ENCODE assay signal across 23 cellular contexts in the genomic region with DNA sequence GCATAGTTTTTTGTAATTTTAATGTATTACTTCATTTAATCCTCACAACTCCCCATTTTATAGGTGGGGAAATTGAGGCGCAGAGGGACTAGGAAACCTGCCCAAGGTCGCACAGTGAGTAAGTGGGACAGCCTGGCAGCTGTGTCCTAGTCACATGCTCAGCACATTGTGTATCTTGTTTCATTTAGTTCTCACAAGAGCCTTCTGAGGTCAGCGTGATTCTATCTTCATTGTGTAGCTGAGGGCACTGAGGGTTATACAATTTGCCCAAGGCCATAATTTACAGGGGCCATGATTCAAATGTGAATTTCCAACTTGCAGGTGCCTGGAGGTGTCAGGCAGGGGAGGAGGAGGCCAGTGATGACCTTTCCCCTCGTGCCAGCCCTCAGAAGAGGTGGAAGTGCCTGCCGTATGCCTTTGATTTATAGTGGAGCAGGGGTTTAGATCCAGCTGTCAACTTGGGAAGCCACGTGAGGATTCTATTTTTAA. TPM values are rescaled to one million over a fixed set of nuclear protein-coding genes. Genes with fewer than 3 reads are reported as not detected.
DNase-seq lines count a peak whose midpoint lies in the region; ATAC-seq and TF ChIP-seq lines count a peak whose summit lies in the region.
"Had no signal": no experiment of that assay in that cellular context is flagged by ENCODE, and none has a peak within 500 bp of the region (broad histone marks: within the 10 kb centered on the region; RNA-seq: fewer than 3 reads in every experiment).

No MANE protein-coding gene starts in this region.

- peaks cover 20% of the 10 kb centered on the region for H3K4me1 Mint-ChIP-seq in type B pancreatic cell (ENCODE audit: unreplicated experiment)
- H3K4me1 Mint-ChIP-seq: activated CD4-positive, alpha-beta T cell treated with anti-CD3 and anti-CD28 coated beads, Interleukin-2, amount 10 ng/mL, durations not matched to agents 24 days and 14 days; B cell had no signal

- H3K4me3 Mint-ChIP-seq in type B pancreatic cell: peak overlapping the region; percentile 36
- H3K4me3 Mint-ChIP-seq: activated CD4-positive, alpha-beta T cell treated with anti-CD3 and anti-CD28 coated beads, Interleukin-2, amount 10 ng/mL, durations not matched to agents 24 days and 14 days; B cell; T-helper 1 cell treated with Interleukin-12 subunit alpha and Interleukin-12 subunit beta and Interleukin-4 antibody, amounts not matched to agents 30 μg/mL and 1 μg/mL, for 36 hours had no signal

- H3K9me3 Mint-ChIP-seq in type B pancreatic cell: no peaks in the 10 kb centered on the region
- H3K9me3 Mint-ChIP-seq: activated CD4-positive, alpha-beta T cell treated with anti-CD3 and anti-CD28 coated beads, Interleukin-2, amount 10 ng/mL, durations not matched to agents 24 days and 14 days; activated T-helper 2 cell treated with anti-CD3 and anti-CD28 coated beads, Interferon-gamma antibody, Interleukin-2, Interleukin-4, amounts not matched to agents 10 μg/mL and 5 μg/mL and 100 μg/mL, durations not matched to agents 14 hours and 24 hours and 36 hours; T-helper 1 cell treated with Interleukin-12 subunit alpha and Interleukin-12 subunit beta and Interleukin-4 antibody, amounts not matched to agents 30 μg/mL and 1 μg/mL, for 36 hours had no signal

- peak; percentile 45 for DNase-seq in DMS53 (lab: John Stamatoyannopoulos, UW)
- DNase-seq in DMS53 treated with DMSO at 0.1 percent for 48 hours (lab: John Stamatoyannopoulos, UW; ENCODE audit: unreplicated experiment): no peak
- DNase-seq in NCI-H748 (lab: John Stamatoyannopoulos, UW; ENCODE audit: unreplicated experiment): peak; percentile 78
- peak; percentile 5 for DNase-seq in foreskin melanocyte
- DNase-seq in type B pancreatic cell (ENCODE audit: extremely low spot score, unreplicated experiment): no peak
- no peak for DNase-seq in DMS114 treated with DMSO at 0.1 percent for 48 hours (lab: John Stamatoyannopoulos, UW; ENCODE audit: unreplicated experiment)
- DNase-seq in kidney tubule cell (ENCODE audit: low spot score): no peak
- DNase-seq: 8988T; activated CD4-positive, alpha-beta T cell treated with anti-CD3 and anti-CD28 coated beads, Interleukin-2, amount 10 ng/mL, durations not matched to agents 24 days and 14 days; cortex of kidney; heart right ventricle; mucosa of descending colon; NCI-H2029; NCI-H82; PC-3; stimulated activated CD4-positive, alpha-beta T cell treated with anti-CD3 and anti-CD28 coated beads, Interleukin-4, amount 100 ng/mL, for 4 hours; stomach had no signal

- H3K27ac Mint-ChIP-seq in type B pancreatic cell: no peak overlapping the region
- H3K27ac Mint-ChIP-seq: activated CD4-positive, alpha-beta T cell treated with anti-CD3 and anti-CD28 coated beads, Interleukin-2, amount 10 ng/mL, durations not matched to agents 24 days and 14 days; activated T-helper 2 cell treated with anti-CD3 and anti-CD28 coated beads, Interferon-gamma antibody, Interleukin-2, Interleukin-4, amounts not matched to agents 10 μg/mL and 5 μg/mL and 100 μg/mL, durations not matched to agents 14 hours and 24 hours and 36 hours; B cell; T-helper 1 cell treated with Interleukin-12 subunit alpha and Interleukin-12 subunit beta and Interleukin-4 antibody, amounts not matched to agents 30 μg/mL and 1 μg/mL, for 36 hours had no signal

- no peaks in the 10 kb centered on the region for H3K27me3 Mint-ChIP-seq in type B pancreatic cell

- no peak for TF ChIP-seq CTCF in type B pancreatic cell (conservative IDR thresholded peaks at IDR 0.05)

- ATAC-seq in HG02870 (IDR thresholded peaks at IDR 0.05; ENCODE audit: unreplicated experiment): no peak
- ATAC-seq: mucosa of descending colon, PC-3 had no signal

- H3K36me3 Mint-ChIP-seq in type B pancreatic cell: no peaks in the 10 kb centered on the region

RNA-seq across cellular contexts. Expression of a gene that starts 30.3 kb away (rescaled TPM):
- total RNA-seq in type B pancreatic cell (ENCODE audit: low replicate concordance): 7.2 and 20.7 TPM in 2 replicates
- total RNA-seq: activated CD4-positive, alpha-beta T cell treated with anti-CD3 and anti-CD28 coated beads, Interleukin-2, amount 10 ng/mL, durations not matched to agents 24 days and 14 days; activated T-helper 2 cell treated with anti-CD3 and anti-CD28 coated beads, Interferon-gamma antibody, Interleukin-2, Interleukin-4, amounts not matched to agents 10 μg/mL and 5 μg/mL and 100 μg/mL, durations not matched to agents 14 hours and 24 hours and 36 hours; PC-3 had no signal

RNA-seq across cellular contexts. Expression of a gene that starts 51.9 kb away (rescaled TPM):
- total RNA-seq in type B pancreatic cell (ENCODE audit: low replicate concordance): not detected in 2 replicates
- total RNA-seq: activated CD4-positive, alpha-beta T cell treated with anti-CD3 and anti-CD28 coated beads, Interleukin-2, amount 10 ng/mL, durations not matched to agents 24 days and 14 days; activated T-helper 2 cell treated with anti-CD3 and anti-CD28 coated beads, Interferon-gamma antibody, Interleukin-2, Interleukin-4, amounts not matched to agents 10 μg/mL and 5 μg/mL and 100 μg/mL, durations not matched to agents 14 hours and 24 hours and 36 hours; B cell; bronchial epithelial cell; heart right ventricle; lower leg skin; mucosa of descending colon; PC-3; stomach had no signal

Comparison
In these comparisons a context has a peak if more than half of its experiments do, and no peak if none do; other contexts are left out.
1. DNase-seq: peak in DMS53 (single experiment), NCI-H748 (single experiment) and foreskin melanocyte (single experiment); none in DMS53 treated with DMSO at 0.1 percent for 48 hours (single experiment), type B pancreatic cell (single experiment), DMS114 treated with DMSO at 0.1 percent for 48 hours (single experiment) and kidney tubule cell (single experiment).